22 cellular contexts compared by ENCODE assay signal in genomic region chr3:99931059-99931458, GRCh38.
DNase-seq lines count a peak whose midpoint lies in the region; ATAC-seq and TF ChIP-seq lines count a peak whose summit lies in the region.
"Had no signal": no experiment of that assay in that cellular context is flagged by ENCODE, and none has a peak within 500 bp of the region (broad histone marks: within the 10 kb centered on the region; RNA-seq: fewer than 3 reads in every experiment).

No MANE protein-coding gene starts in this region.

- H3K4me3 ChIP-seq in right cardiac atrium (ENCODE audit: low read length) (no peak overlapping the region), gastroesophageal sphincter (no peak overlapping the region), sigmoid colon (no peak overlapping the region), Peyer's patch (no peak overlapping the region)
- H3K4me3 ChIP-seq: BLaER1, dorsolateral prefrontal cortex, pancreas had no signal

- H3K36me3 ChIP-seq in gastroesophageal sphincter, result no peaks in the 10 kb centered on the region
- H3K36me3 ChIP-seq in sigmoid colon, result no peaks in the 10 kb centered on the region
- H3K36me3 ChIP-seq in Peyer's patch, result no peaks in the 10 kb centered on the region
- H3K36me3 ChIP-seq: pancreas had no signal

- TF ChIP-seq CTCF in gastroesophageal sphincter (IDR thresholded peaks at IDR 0.05), result no peak
- TF ChIP-seq CTCF in sigmoid colon (IDR thresholded peaks at IDR 0.05), result no peak
- no peak for TF ChIP-seq CTCF in Peyer's patch (IDR thresholded peaks at IDR 0.05)

- H3K27ac ChIP-seq in right cardiac atrium (ENCODE audit: low read length) (peak overlapping the region; percentile 49), gastroesophageal sphincter (peak overlapping the region; percentile 74 to 84 (median 79)), sigmoid colon (peak overlapping the region; percentile 67 to 84 (median 72)), Peyer's patch (peak overlapping the region in 1 of 4 donors; percentile 66)
- H3K27ac ChIP-seq: BLaER1, pancreas had no signal

- ATAC-seq in right cardiac atrium (no peak), left cardiac atrium (no peak), gastroesophageal sphincter (no peak)
- ATAC-seq: HCT116; left ventricle myocardium superior; pancreas; stimulated activated naive CD8-positive, alpha-beta T cell treated with anti-CD3 and anti-CD28 coated beads, Interleukin-15, amount 100 ng/mL, for 72 hours had no signal

- DNase-seq in right cardiac atrium (no peak), left cardiac atrium (no peak), sigmoid colon (no peak), NOMO-1 treated with dmso at 0.1 percent for 144 hours (lab: John Stamatoyannopoulos, UW; ENCODE audit: unreplicated experiment) (no peak), Peyer's patch (no peak), OCI-M1 (lab: John Stamatoyannopoulos, UW) (no peak), anterior cingulate cortex (lab: John Stamatoyannopoulos, UW) (no peak)
- DNase-seq: ACHN; central memory CD4-positive, alpha-beta T cell; dorsolateral prefrontal cortex; head of caudate nucleus; Kasumi-1; left ventricle myocardium superior; MV-4-11; NCI-H1694; NCI-H748 treated with DMSO at 0.1 percent for 48 hours; pancreas; stimulated activated naive CD8-positive, alpha-beta T cell treated with anti-CD3 and anti-CD28 coated beads, Interleukin-15, amount 100 ng/mL, for 72 hours; T1000 had no signal

- H3K9me3 ChIP-seq in right cardiac atrium (ENCODE audit: control insufficient read depth, low read length) (no peaks in the 10 kb centered on the region), gastroesophageal sphincter (no peaks in the 10 kb centered on the region), sigmoid colon (no peaks in the 10 kb centered on the region), Peyer's patch (no peaks in the 10 kb centered on the region)
- H3K9me3 ChIP-seq: BLaER1, pancreas had no signal

- H3K4me1 ChIP-seq in right cardiac atrium (ENCODE audit: control insufficient read depth, insufficient read depth, low read length) (peaks cover 19% of the 10 kb centered on the region), gastroesophageal sphincter (peaks cover 21 to 66% (median 22%) of the 10 kb centered on the region in 3 donors), sigmoid colon (peaks cover 0 to 62% (median 50%) of the 10 kb centered on the region in 4 donors), Peyer's patch (peaks cover 0 to 26% (median 0%) of the 10 kb centered on the region in 4 donors)
- H3K4me1 ChIP-seq: BLaER1 had no signal

- TF ChIP-seq POLR2A in gastroesophageal sphincter (IDR thresholded peaks at IDR 0.05) (no peak), sigmoid colon (IDR thresholded peaks at IDR 0.05) (no peak), Peyer's patch (IDR thresholded peaks at IDR 0.05) (no peak)

- WGBS in right cardiac atrium, result 90% methylated on average over 1 of the region's 1 CpG
- WGBS in gastroesophageal sphincter (ENCODE audit: low coverage in 1 of 2), 2 donors, result 40 to 68% methylated on average over 1 of the region's 1 CpG
- 83 to 91% methylated on average over 1 of the region's 1 CpG for WGBS in sigmoid colon, 2 donors

- TF ChIP-seq EP300 in gastroesophageal sphincter (IDR thresholded peaks at IDR 0.05) (no peak), sigmoid colon (IDR thresholded peaks at IDR 0.05) (no peak)

- intact Hi-C loops in right cardiac atrium (cut with DNase I) (no loop called here), left cardiac atrium (cut with DNase I) (loop anchor here in 1 of 2 donors (5.0 to 10.0 kb wide), 2 partner anchors 54 to 114 kb away; no protein-coding TSS in a partner anchor), sigmoid colon (cut with DNase I) (no loop called here)

- H3K27me3 ChIP-seq in right cardiac atrium (ENCODE audit: control insufficient read depth, insufficient read depth), result no peaks in the 10 kb centered on the region
- H3K27me3 ChIP-seq in gastroesophageal sphincter, result no peaks in the 10 kb centered on the region
- no peaks in the 10 kb centered on the region for H3K27me3 ChIP-seq in sigmoid colon
- H3K27me3 ChIP-seq in Peyer's patch, result no peaks in the 10 kb centered on the region
- H3K27me3 ChIP-seq: BLaER1, dorsolateral prefrontal cortex, pancreas had no signal
